Comparison of ENCODE assay signal across 8 cellular contexts in the genomic region with DNA sequence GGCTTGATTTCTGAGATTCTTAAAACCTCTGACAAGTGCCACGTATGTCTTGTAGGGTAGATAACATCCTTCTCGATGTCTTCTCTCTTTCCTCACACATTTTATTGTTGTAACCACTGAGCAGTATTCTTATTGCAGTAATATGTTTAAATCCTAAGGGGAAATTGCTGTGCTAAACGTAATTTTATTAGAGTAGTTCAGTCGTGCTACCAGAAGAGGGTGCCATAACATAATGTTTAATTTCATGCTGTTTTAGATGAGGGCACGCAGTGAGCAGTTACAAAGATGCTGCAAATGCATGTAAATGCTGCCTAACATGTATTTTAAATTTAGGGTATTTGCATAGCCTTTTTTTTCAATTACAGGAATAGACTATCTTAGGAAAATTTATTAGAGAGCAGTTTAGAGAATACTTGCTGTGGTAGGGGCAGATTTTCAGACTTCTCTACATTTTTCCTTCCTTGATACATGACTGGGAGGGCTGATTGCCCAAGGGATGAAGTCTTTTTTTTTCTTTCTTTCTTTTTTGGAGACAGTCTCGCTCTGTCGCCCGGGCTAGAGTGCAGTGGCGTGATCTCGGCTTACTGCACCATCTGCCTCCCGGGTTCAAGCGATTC. TPM values are rescaled to one million over a fixed set of nuclear protein-coding genes. Genes with fewer than 3 reads are reported as not detected.
DNase-seq lines count a peak whose midpoint lies in the region; ATAC-seq, FAIRE-seq and TF ChIP-seq lines count a peak whose summit lies in the region.

No MANE protein-coding gene starts in this region.

- H3K4me1 Mint-ChIP-seq in WTC11 = no peaks in the 10 kb centered on the region

- H3K27ac Mint-ChIP-seq in WTC11 = no peak overlapping the region

- H3K9me3 ChIP-seq in BE2C = no peaks in the 10 kb centered on the region
- no peaks in the 10 kb centered on the region for H3K9me3 ChIP-seq in heart left ventricle

- H3K27me3 ChIP-seq in BE2C (no peaks in the 10 kb centered on the region), heart left ventricle (no peaks in the 10 kb centered on the region)

- FAIRE-seq in GM12892 (lab: Jason Lieb, UNC) = peak; percentile 46

- H3K9me3 Mint-ChIP-seq in WTC11 = no peaks in the 10 kb centered on the region

- POLR2A ChIA-PET in WTC11 (lab: Charles Lee) = no interaction called here

- H3K36me3 ChIP-seq in BE2C (peaks cover 41% of the 10 kb centered on the region), heart left ventricle (peaks cover 0 to 89% (median 69%) of the 10 kb centered on the region in 9 donors)

- intact Hi-C loops in heart left ventricle (cut with DNase I) (loop anchor here in 9 of 10 donors (1.0 to 10.0 kb wide), 9 partner anchors 36 to 508 kb away; no protein-coding TSS in a partner anchor), sciatic nerve (cut with DNase I) (no loop called here)

- 49 to 61% (median 55%) methylated on average over 12 of the region's 12 CpGs for WGBS in heart left ventricle, 4 donors

- H3K36me3 Mint-ChIP-seq in WTC11 = peaks cover 57% of the 10 kb centered on the region

- CTCF ChIA-PET in WTC11 (lab: Charles Lee) = interaction anchor here (0.6 to 2.5 kb wide), 12 partner anchors 16 to 513 kb away, joined by 3 to 11 read pairs (median 4); no protein-coding TSS in a partner anchor

- H3K27ac ChIP-seq in heart left ventricle = no peak overlapping the region

- TF ChIP-seq CTCF in BE2C (IDR thresholded peaks at IDR 0.05; ENCODE audit: low read depth, low read length) (peak; percentile 61), WTC11 (IDR thresholded peaks at IDR 0.05) (peak; percentile 46), heart left ventricle (IDR thresholded peaks at IDR 0.05) (peak; percentile 49 to 76 (median 62))

- H3K4me1 ChIP-seq in BE2C = no peaks in the 10 kb centered on the region
- H3K4me1 ChIP-seq in heart left ventricle = peaks cover 0 to 25% (median 6%) of the 10 kb centered on the region in 12 donors

- no peak for DNase-seq in BE2C
- DNase-seq in GM12892 (ENCODE audit: insufficient read length) = no peak
- DNase-seq in NCI-H146 treated with DMSO at 0.1 percent for 48 hours (lab: John Stamatoyannopoulos, UW; ENCODE audit: unreplicated experiment) = peak; percentile 41
- no peak for DNase-seq in WTC11 (ENCODE audit: low spot score)
- DNase-seq in heart left ventricle = no peak
- DNase-seq in sciatic nerve (ENCODE audit: low spot score) = no peak
- DNase-seq in stimulated activated CD4-positive, alpha-beta T cell treated with anti-CD3 and anti-CD28 coated beads, Interleukin-12 subunit alpha, Interleukin-12 subunit beta, amount 100 ng/mL, for 4 hours = no peak

- H3K4me3 ChIP-seq in BE2C (ENCODE audit: low read depth, low read length) (no peak overlapping the region), heart left ventricle (no peak overlapping the region)

- ATAC-seq in WTC11 (peak; percentile 63), heart left ventricle (peak in 3 of 4 donors; percentile 60 to 74 (median 61)), sciatic nerve (peak; percentile 72), GM18519 (IDR thresholded peaks at IDR 0.05; ENCODE audit: low FRiP score, unreplicated experiment) (no peak)

- H3K4me3 Mint-ChIP-seq in WTC11 = no peak overlapping the region

- no peak for TF ChIP-seq POLR2A in GM12892 (IDR thresholded peaks at IDR 0.05; ENCODE audit: low read depth, low read length)
- TF ChIP-seq POLR2A in heart left ventricle (IDR thresholded peaks at IDR 0.05) = no peak

- no peaks in the 10 kb centered on the region; the same call in 1 of the 2 replicates for H3K27me3 Mint-ChIP-seq in WTC11 (ENCODE audit: low read depth)

TF ChIP-seq in WTC11, 78 proteins besides CTCF, POLR2A, EP300 and RAD21:
- TF ChIP-seq ZNF232 (CRISPR knock-in tag; IDR thresholded peaks at IDR 0.05) = peak; percentile 70; the same call in 1 of the 2 replicates
- no peak for TF ChIP-seq FOXP1 (CRISPR knock-in tag; IDR thresholded peaks at IDR 0.05; ENCODE audit: borderline replicate concordance)

RNA-seq across cellular contexts. Expression of a gene that starts 51.7 kb away (rescaled TPM):
- 1.8 TPM for polyA plus RNA-seq in BE2C (2012; ENCODE audit: insufficient read depth, insufficient read length, low read depth)
- polyA plus RNA-seq in GM12892 (2012; ENCODE audit: missing spikeins) = 2.6 TPM
- total RNA-seq in WTC11 (2021) (20.1 to 25.4 TPM (median 21.8 TPM) in 3 replicates), heart left ventricle (10 to 100 TPM in 7 of 9 donors, 1 to 10 TPM in 2; 8.7 to 17.7 (median 13.1) TPM), sciatic nerve (16.4 TPM)
- 1 to 10 TPM; 1.6 to 2.2 TPM for polyA plus RNA-seq in heart left ventricle
